1 cellular context compared by ENCODE assay signal in the genomic region with DNA sequence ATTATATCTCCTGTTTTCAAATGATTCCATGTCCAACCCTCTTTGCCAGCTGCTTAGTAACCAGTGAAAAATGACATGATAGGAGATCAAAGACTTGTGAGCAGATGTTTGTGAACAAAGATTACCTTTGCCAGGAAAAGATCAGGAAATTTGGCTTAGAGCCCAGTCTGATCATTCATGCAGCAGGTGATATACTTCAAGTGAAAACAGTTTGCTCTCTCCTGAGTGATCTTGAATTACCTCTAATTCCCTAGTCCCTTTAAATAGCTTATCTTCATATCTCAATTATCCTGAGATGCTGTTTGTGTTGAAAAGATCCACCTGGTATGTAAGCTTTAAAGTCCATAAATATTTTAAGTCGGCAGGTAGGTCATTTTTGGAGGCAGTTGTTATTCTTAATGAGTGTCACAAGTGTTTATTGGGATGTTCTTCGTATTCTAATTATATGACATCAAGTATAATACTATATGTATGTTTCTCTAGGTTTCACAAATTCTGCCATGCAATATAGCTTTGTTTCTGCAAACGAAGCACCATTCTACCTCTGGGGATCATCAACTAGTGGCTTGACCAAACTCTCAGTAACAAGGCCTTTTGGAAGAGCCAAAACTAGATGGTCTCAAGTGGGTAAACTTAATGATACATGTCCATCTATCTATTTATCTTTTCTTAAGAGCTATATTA.
TF ChIP-seq lines count a peak whose summit lies in the region.

No MANE protein-coding gene starts in this region.

TF ChIP-seq in HepG2, 621 proteins besides CTCF, POLR2A, EP300 and RAD21 (continued from another document and continues in another):
- TF ChIP-seq, protein P1, sequence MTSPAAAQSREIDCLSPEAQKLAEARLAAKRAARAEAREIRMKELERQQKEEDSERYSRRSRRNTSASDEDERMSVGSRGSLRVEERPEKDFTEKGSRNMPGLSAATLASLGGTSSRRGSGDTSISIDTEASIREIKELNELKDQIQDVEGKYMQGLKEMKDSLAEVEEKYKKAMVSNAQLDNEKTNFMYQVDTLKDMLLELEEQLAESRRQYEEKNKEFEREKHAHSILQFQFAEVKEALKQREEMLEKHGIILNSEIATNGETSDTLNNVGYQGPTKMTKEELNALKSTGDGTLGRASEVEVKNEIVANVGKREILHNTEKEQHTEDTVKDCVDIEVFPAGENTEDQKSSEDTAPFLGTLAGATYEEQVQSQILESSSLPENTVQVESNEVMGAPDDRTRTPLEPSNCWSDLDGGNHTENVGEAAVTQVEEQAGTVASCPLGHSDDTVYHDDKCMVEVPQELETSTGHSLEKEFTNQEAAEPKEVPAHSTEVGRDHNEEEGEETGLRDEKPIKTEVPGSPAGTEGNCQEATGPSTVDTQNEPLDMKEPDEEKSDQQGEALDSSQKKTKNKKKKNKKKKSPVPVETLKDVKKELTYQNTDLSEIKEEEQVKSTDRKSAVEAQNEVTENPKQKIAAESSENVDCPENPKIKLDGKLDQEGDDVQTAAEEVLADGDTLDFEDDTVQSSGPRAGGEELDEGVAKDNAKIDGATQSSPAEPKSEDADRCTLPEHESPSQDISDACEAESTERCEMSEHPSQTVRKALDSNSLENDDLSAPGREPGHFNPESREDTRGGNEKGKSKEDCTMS (CRISPR knock-in tag; conservative IDR thresholded peaks at IDR 0.05): no peak
- TF ChIP-seq ZNF850 (CRISPR knock-in tag; conservative IDR thresholded peaks at IDR 0.05) (0 out of 2 replicates have a peak, but pooled peaks have one; percentile 59), PREB (CRISPR knock-in tag; IDR thresholded peaks at IDR 0.05) (no peak), CCAR2 (optimal IDR thresholded peaks at IDR 0.05; ENCODE audit: low read depth, low read length) (no peak), MZF1 (CRISPR knock-in tag; IDR thresholded peaks at IDR 0.05; ENCODE audit: borderline replicate concordance) (no peak), ZNF724P (CRISPR knock-in tag; IDR thresholded peaks at IDR 0.05; ENCODE audit: borderline replicate concordance) (no peak), RFX1 (IDR thresholded peaks at IDR 0.05) (no peak), ZNF746 (CRISPR knock-in tag; IDR thresholded peaks at IDR 0.05) (no peak), ZNF382 (CRISPR knock-in tag; IDR thresholded peaks at IDR 0.05; ENCODE audit: borderline replicate concordance) (no peak), MYC (CRISPR knock-in tag; IDR thresholded peaks at IDR 0.05; ENCODE audit: borderline replicate concordance) (no peak), YEATS4 (CRISPR knock-in tag; IDR thresholded peaks at IDR 0.05; ENCODE audit: borderline replicate concordance) (peak; percentile 73; the same call in 1 of the 2 replicates), DMAP1 (CRISPR knock-in tag; IDR thresholded peaks at IDR 0.05) (peak; percentile 53; the same call in 1 of the 2 replicates), ZSCAN29 (CRISPR knock-in tag; conservative IDR thresholded peaks at IDR 0.05) (peak; percentile 69; the same call in 1 of the 2 replicates), KDM5A (IDR thresholded peaks at IDR 0.05; ENCODE audit: borderline replicate concordance, low read length) (peak; percentile 53; the same call in 1 of the 2 replicates), RNF219 (CRISPR knock-in tag; IDR thresholded peaks at IDR 0.05) (no peak), KAT7 (CRISPR knock-in tag; IDR thresholded peaks at IDR 0.05; ENCODE audit: borderline replicate concordance) (peak; percentile 86; the same call in 1 of the 2 replicates), ZNF781 (CRISPR knock-in tag; IDR thresholded peaks at IDR 0.05; ENCODE audit: borderline replicate concordance, not compliant biosample characterization) (no peak), ZNF605 (CRISPR knock-in tag; IDR thresholded peaks at IDR 0.05) (no peak), ONECUT2 (CRISPR knock-in tag; IDR thresholded peaks at IDR 0.05) (no peak; the same call in 1 of the 2 replicates), ZNF670 (CRISPR knock-in tag; IDR thresholded peaks at IDR 0.05; ENCODE audit: borderline replicate concordance) (peak; percentile 81), STAT6 (CRISPR knock-in tag; IDR thresholded peaks at IDR 0.05; ENCODE audit: borderline replicate concordance) (peak; percentile 46; the same call in 1 of the 2 replicates), PLSCR1 (CRISPR knock-in tag; IDR thresholded peaks at IDR 0.05; ENCODE audit: borderline replicate concordance) (no peak), ZNF841 (CRISPR knock-in tag; IDR thresholded peaks at IDR 0.05; ENCODE audit: borderline replicate concordance) (no peak), ZNF12 (CRISPR knock-in tag; IDR thresholded peaks at IDR 0.05) (peak; percentile 74), KDM6A (CRISPR knock-in tag; IDR thresholded peaks at IDR 0.05; ENCODE audit: low read depth) (peak; percentile 98), ZNF589 (CRISPR knock-in tag; conservative IDR thresholded peaks at IDR 0.05) (no peak), TAF15 (IDR thresholded peaks at IDR 0.05; ENCODE audit: low read depth, low read length, poor library complexity, severe bottlenecking) (no peak), ZFP36L2 (CRISPR knock-in tag; IDR thresholded peaks at IDR 0.05) (no peak), ZIK1 (CRISPR knock-in tag; IDR thresholded peaks at IDR 0.05; ENCODE audit: borderline replicate concordance, low read depth) (no peak), ZNF597 (CRISPR knock-in tag; IDR thresholded peaks at IDR 0.05) (no peak), SOX13 (IDR thresholded peaks at IDR 0.05) (peak; percentile 57), SOX13 (CRISPR knock-in tag; conservative IDR thresholded peaks at IDR 0.05 in 1 of 2, IDR thresholded peaks at IDR 0.05 in 1 of 2) (peak in 1 of 2 experiments; percentile 97; a peak in 2 of 4 replicates), TCF12 (IDR thresholded peaks at IDR 0.05) (no peak), TCF12 (CRISPR knock-in tag; IDR thresholded peaks at IDR 0.05) (no peak; the same call in 1 of the 2 replicates)
- TF ChIP-seq, protein P2, sequence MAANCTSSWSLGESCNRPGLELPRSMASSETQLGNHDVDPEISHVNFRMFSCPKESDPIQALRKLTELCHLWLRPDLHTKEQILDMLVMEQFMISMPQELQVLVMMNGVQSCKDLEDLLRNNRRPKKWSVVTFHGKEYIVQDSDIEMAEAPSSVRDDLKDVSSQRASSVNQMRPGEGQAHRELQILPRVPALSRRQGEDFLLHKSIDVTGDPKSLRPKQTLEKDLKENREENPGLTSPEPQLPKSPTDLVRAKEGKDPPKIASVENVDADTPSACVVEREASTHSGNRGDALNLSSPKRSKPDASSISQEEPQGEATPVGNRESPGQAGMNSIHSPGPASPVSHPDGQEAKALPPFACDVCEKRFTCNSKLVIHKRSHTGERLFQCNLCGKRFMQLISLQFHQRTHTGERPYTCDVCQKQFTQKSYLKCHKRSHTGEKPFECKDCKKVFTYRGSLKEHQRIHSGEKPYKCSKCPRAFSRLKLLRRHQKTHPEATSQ (CRISPR knock-in tag; IDR thresholded peaks at IDR 0.05; ENCODE audit: borderline replicate concordance): peak; percentile 24; the same call in 1 of the 2 replicates
- TF ChIP-seq, protein P3, sequence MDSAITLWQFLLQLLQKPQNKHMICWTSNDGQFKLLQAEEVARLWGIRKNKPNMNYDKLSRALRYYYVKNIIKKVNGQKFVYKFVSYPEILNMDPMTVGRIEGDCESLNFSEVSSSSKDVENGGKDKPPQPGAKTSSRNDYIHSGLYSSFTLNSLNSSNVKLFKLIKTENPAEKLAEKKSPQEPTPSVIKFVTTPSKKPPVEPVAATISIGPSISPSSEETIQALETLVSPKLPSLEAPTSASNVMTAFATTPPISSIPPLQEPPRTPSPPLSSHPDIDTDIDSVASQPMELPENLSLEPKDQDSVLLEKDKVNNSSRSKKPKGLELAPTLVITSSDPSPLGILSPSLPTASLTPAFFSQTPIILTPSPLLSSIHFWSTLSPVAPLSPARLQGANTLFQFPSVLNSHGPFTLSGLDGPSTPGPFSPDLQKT (CRISPR knock-in tag; IDR thresholded peaks at IDR 0.05; ENCODE audit: borderline replicate concordance): no peak
- TF ChIP-seq, protein P4, sequence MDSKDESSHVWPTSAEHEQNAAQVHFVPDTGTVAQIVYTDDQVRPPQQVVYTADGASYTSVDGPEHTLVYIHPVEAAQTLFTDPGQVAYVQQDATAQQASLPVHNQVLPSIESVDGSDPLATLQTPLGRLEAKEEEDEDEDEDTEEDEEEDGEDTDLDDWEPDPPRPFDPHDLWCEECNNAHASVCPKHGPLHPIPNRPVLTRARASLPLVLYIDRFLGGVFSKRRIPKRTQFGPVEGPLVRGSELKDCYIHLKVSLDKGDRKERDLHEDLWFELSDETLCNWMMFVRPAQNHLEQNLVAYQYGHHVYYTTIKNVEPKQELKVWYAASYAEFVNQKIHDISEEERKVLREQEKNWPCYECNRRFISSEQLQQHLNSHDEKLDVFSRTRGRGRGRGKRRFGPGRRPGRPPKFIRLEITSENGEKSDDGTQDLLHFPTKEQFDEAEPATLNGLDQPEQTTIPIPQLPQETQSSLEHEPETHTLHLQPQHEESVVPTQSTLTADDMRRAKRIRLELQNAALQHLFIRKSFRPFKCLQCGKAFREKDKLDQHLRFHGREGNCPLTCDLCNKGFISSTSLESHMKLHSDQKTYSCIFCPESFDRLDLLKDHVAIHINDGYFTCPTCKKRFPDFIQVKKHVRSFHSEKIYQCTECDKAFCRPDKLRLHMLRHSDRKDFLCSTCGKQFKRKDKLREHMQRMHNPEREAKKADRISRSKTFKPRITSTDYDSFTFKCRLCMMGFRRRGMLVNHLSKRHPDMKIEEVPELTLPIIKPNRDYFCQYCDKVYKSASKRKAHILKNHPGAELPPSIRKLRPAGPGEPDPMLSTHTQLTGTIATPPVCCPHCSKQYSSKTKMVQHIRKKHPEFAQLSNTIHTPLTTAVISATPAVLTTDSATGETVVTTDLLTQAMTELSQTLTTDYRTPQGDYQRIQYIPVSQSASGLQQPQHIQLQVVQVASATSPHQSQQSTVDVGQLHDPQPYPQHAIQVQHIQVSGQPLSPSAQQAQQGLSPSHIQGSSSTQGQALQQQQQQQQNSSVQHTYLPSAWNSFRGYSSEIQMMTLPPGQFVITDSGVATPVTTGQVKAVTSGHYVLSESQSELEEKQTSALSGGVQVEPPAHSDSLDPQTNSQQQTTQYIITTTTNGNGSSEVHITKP (CRISPR knock-in tag; IDR thresholded peaks at IDR 0.05; ENCODE audit: low read depth): peak; percentile 51; the same call in 1 of the 2 replicates
- TF ChIP-seq, protein P5, sequence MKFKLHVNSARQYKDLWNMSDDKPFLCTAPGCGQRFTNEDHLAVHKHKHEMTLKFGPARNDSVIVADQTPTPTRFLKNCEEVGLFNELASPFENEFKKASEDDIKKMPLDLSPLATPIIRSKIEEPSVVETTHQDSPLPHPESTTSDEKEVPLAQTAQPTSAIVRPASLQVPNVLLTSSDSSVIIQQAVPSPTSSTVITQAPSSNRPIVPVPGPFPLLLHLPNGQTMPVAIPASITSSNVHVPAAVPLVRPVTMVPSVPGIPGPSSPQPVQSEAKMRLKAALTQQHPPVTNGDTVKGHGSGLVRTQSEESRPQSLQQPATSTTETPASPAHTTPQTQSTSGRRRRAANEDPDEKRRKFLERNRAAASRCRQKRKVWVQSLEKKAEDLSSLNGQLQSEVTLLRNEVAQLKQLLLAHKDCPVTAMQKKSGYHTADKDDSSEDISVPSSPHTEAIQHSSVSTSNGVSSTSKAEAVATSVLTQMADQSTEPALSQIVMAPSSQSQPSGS (CRISPR knock-in tag; IDR thresholded peaks at IDR 0.05): peak; percentile 90
